ENCODE assay signal across 8 cellular contexts in the genomic region with DNA sequence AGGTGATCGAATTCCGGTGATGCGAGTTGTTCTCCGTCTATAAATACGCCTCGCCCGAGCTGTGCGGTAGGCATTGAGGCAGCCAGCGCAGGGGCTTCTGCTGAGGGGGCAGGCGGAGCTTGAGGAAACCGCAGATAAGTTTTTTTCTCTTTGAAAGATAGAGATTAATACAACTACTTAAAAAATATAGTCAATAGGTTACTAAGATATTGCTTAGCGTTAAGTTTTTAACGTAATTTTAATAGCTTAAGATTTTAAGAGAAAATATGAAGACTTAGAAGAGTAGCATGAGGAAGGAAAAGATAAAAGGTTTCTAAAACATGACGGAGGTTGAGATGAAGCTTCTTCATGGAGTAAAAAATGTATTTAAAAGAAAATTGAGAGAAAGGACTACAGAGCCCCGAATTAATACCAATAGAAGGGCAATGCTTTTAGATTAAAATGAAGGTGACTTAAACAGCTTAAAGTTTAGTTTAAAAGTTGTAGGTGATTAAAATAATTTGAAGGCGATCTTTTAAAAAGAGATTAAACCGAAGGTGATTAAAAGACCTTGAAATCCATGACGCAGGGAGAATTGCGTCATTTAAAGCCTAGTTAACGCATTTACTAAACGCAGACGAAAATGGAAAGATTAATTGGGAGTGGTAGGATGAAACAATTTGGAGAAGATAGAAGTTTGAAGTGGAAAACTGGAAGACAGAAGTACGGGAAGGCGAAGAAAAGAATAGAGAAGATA. TPM values are rescaled to one million over a fixed set of nuclear protein-coding genes. Genes with fewer than 3 reads are reported as not detected.
DNase-seq lines count a peak whose midpoint lies in the region; FAIRE-seq and TF ChIP-seq lines count a peak whose summit lies in the region.

A gene (plus strand): TSS at position 69 of the 736 bp plus-strand sequence.

- DNase-seq in A172 (ENCODE audit: low spot score) (peak; percentile 83), NAMALWA (ENCODE audit: low spot score) (peak; percentile 93), SK-MEL-5 (ENCODE audit: low read depth, low spot score) (peak; percentile 89), frontal cortex (ENCODE audit: low spot score in 2 of 2) (peak in 1 of 2 donors; percentile 75), occipital lobe (lab: John Stamatoyannopoulos, UW) (peak; percentile 88), substantia nigra (lab: John Stamatoyannopoulos, UW) (peak in 48 of 49 donors; percentile 26 to 96 (median 87))
- peak; percentile 90 for DNase-seq in activated gamma-delta T cell treated with anti-CD3 and anti-CD28 coated beads, Interleukin-2, amount 50 U/mL, for 16 hours (ENCODE audit: low read depth)

- peak within 1 kb of the TSS; percentile 100 for H3K27ac ChIP-seq in substantia nigra (ENCODE audit: low read depth, low read length, poor library complexity, severe bottlenecking)

- in situ Hi-C loops in SK-MEL-5 (cut with HindIII; ENCODE audit: low pct_unique_long_range_greater_than_20kb, low sequenced_read_pairs), result no loop called here

- FAIRE-seq in frontal cortex (lab: Jason Lieb, UNC), result no peak

- TF ChIP-seq POLR2A in GM19099 (IDR thresholded peaks at IDR 0.05; ENCODE audit: extremely low read depth, insufficient read length, low read depth), result peak; percentile 100

RNA-seq across cellular contexts. Expression of the gene that starts here (rescaled TPM):
- 1,067 and 1,084 TPM in 2 replicates for total RNA-seq in A172 (2014; rRNA removed; shearing (Covaris generic))
- 1,469 and 1,846 TPM in 2 replicates for total RNA-seq in SK-MEL-5 (2014; rRNA removed; shearing (Covaris generic))
- 14.9 and 24.6 TPM in 2 replicates for polyA plus RNA-seq in SK-MEL-5 (2015; cell fraction: cytosol; rRNA removed)
- polyA plus RNA-seq in SK-MEL-5 (2015; cell fraction: nucleus; rRNA removed), result 1,901 and 1,945 TPM in 2 replicates
- total RNA-seq in frontal cortex, result 6,549 TPM
- 11,800 TPM for total RNA-seq in occipital lobe
